In the genomic region with DNA sequence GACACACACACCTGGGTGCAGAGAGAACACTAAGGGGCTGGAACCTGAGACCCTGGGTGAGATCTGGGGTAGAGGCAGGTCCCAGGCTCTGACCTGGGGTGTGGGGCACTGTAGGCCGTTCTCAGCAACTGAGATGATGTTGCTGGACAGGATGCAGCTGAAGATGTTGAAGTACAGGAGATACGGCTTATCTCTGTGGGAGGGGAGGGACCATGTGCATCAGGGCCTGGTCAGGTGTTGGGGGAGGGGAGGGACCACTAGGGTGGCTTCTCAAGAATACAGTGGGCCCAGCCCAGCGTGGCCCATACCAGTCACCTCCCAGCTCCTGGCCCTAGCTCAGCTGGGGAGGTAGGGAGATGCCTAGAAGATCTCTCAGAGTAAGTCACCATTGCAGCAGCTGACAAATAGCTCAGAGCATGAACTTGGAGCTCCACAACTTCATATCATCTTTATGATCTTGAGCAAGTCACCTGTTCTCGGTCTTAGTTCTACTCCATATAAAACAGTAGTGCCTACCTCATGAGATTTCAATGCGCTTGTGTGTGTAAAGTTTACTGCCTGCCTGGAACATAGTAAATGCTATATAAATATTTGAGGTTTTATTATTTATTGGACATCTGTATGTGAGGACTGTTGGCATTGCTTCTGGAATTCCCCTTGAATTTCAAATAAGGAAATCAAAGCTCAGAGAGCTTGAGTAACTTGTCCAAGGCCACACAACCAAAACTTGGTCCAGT, we compare ENCODE assay signal across 1 cellular context.
TF ChIP-seq lines count a peak whose summit lies in the region.

No MANE protein-coding gene starts in this region.

TF ChIP-seq in GM12878, 131 proteins besides CTCF, POLR2A, EP300 and RAD21:
- TF ChIP-seq, protein P1, sequence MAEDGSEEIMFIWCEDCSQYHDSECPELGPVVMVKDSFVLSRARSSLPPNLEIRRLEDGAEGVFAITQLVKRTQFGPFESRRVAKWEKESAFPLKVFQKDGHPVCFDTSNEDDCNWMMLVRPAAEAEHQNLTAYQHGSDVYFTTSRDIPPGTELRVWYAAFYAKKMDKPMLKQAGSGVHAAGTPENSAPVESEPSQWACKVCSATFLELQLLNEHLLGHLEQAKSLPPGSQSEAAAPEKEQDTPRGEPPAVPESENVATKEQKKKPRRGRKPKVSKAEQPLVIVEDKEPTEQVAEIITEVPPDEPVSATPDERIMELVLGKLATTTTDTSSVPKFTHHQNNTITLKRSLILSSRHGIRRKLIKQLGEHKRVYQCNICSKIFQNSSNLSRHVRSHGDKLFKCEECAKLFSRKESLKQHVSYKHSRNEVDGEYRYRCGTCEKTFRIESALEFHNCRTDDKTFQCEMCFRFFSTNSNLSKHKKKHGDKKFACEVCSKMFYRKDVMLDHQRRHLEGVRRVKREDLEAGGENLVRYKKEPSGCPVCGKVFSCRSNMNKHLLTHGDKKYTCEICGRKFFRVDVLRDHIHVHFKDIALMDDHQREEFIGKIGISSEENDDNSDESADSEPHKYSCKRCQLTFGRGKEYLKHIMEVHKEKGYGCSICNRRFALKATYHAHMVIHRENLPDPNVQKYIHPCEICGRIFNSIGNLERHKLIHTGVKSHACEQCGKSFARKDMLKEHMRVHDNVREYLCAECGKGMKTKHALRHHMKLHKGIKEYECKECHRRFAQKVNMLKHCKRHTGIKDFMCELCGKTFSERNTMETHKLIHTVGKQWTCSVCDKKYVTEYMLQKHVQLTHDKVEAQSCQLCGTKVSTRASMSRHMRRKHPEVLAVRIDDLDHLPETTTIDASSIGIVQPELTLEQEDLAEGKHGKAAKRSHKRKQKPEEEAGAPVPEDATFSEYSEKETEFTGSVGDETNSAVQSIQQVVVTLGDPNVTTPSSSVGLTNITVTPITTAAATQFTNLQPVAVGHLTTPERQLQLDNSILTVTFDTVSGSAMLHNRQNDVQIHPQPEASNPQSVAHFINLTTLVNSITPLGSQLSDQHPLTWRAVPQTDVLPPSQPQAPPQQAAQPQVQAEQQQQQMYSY (CRISPR knock-in tag; IDR thresholded peaks at IDR 0.05): no peak
- TF ChIP-seq, protein P2, sequence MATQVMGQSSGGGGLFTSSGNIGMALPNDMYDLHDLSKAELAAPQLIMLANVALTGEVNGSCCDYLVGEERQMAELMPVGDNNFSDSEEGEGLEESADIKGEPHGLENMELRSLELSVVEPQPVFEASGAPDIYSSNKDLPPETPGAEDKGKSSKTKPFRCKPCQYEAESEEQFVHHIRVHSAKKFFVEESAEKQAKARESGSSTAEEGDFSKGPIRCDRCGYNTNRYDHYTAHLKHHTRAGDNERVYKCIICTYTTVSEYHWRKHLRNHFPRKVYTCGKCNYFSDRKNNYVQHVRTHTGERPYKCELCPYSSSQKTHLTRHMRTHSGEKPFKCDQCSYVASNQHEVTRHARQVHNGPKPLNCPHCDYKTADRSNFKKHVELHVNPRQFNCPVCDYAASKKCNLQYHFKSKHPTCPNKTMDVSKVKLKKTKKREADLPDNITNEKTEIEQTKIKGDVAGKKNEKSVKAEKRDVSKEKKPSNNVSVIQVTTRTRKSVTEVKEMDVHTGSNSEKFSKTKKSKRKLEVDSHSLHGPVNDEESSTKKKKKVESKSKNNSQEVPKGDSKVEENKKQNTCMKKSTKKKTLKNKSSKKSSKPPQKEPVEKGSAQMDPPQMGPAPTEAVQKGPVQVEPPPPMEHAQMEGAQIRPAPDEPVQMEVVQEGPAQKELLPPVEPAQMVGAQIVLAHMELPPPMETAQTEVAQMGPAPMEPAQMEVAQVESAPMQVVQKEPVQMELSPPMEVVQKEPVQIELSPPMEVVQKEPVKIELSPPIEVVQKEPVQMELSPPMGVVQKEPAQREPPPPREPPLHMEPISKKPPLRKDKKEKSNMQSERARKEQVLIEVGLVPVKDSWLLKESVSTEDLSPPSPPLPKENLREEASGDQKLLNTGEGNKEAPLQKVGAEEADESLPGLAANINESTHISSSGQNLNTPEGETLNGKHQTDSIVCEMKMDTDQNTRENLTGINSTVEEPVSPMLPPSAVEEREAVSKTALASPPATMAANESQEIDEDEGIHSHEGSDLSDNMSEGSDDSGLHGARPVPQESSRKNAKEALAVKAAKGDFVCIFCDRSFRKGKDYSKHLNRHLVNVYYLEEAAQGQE (IDR thresholded peaks at IDR 0.05; ENCODE audit: low read depth, low read length): no peak
- TF ChIP-seq EZH2 (IDR thresholded peaks at IDR 0.05; ENCODE audit: borderline replicate concordance, control insufficient read depth, low read depth, low read length): no peak
